1 cellular context compared by ENCODE assay signal in the genomic region with DNA sequence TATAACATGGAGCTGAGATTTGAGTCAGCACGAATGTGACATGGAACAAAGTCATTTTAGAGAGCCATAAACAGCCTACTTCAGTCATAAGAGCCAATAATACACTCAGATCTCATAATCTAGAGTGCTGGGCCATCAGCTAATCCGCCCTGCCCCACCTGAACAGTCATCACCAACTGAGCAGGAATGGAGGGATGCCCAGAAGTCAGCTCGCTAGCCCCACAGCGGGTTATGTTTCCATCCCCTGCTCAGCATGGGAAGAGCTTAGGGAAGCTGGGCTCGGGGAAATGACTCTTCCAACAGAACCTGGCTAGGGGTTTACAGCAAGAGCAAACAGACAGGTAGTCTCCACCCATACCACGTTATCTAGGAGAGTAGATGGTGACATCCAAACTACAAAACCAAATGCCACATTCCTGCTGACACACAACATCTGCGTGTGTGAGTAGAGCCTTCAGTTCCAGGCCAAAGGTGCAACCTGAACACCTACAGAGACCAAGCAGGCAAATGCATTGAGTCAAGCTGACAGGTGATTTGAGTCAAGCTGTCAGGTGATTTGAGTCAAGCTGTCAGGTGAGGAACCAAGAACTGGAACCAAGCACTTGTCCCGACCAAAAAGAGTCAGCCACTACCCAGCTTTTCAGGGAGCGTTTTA.
TF ChIP-seq lines count a peak whose summit lies in the region.

No MANE protein-coding gene starts in this region.

TF ChIP-seq in K562, 482 proteins besides CTCF, POLR2A, EP300 and RAD21:
- TF ChIP-seq, protein P1, sequence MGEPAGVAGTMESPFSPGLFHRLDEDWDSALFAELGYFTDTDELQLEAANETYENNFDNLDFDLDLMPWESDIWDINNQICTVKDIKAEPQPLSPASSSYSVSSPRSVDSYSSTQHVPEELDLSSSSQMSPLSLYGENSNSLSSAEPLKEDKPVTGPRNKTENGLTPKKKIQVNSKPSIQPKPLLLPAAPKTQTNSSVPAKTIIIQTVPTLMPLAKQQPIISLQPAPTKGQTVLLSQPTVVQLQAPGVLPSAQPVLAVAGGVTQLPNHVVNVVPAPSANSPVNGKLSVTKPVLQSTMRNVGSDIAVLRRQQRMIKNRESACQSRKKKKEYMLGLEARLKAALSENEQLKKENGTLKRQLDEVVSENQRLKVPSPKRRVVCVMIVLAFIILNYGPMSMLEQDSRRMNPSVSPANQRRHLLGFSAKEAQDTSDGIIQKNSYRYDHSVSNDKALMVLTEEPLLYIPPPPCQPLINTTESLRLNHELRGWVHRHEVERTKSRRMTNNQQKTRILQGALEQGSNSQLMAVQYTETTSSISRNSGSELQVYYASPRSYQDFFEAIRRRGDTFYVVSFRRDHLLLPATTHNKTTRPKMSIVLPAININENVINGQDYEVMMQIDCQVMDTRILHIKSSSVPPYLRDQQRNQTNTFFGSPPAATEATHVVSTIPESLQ (CRISPR knock-in tag; IDR thresholded peaks at IDR 0.05), result no peak
- TF ChIP-seq, protein P2, sequence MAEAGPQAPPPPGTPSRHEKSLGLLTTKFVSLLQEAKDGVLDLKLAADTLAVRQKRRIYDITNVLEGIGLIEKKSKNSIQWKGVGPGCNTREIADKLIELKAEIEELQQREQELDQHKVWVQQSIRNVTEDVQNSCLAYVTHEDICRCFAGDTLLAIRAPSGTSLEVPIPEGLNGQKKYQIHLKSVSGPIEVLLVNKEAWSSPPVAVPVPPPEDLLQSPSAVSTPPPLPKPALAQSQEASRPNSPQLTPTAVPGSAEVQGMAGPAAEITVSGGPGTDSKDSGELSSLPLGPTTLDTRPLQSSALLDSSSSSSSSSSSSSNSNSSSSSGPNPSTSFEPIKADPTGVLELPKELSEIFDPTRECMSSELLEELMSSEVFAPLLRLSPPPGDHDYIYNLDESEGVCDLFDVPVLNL (CRISPR knock-in tag; IDR thresholded peaks at IDR 0.05; ENCODE audit: low read depth), result no peak
- TF ChIP-seq, protein P3, sequence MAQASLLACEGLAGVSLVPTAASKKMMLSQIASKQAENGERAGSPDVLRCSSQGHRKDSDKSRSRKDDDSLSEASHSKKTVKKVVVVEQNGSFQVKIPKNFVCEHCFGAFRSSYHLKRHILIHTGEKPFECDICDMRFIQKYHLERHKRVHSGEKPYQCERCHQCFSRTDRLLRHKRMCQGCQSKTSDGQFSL (CRISPR knock-in tag; IDR thresholded peaks at IDR 0.05), result no peak
- TF ChIP-seq, protein P3 (tag; IDR thresholded peaks at IDR 0.05), result no peak
- TF ChIP-seq PPARD (CRISPR knock-in tag; IDR thresholded peaks at IDR 0.05) (no peak), ZC3H4 (CRISPR knock-in tag; IDR thresholded peaks at IDR 0.05; ENCODE audit: borderline replicate concordance) (no peak), SMARCA5 (IDR thresholded peaks at IDR 0.05) (no peak), ZNF239 (CRISPR knock-in tag; IDR thresholded peaks at IDR 0.05) (no peak), MTF1 (CRISPR knock-in tag; IDR thresholded peaks at IDR 0.05; ENCODE audit: borderline replicate concordance) (no peak), IRF2 (CRISPR knock-in tag; IDR thresholded peaks at IDR 0.05) (no peak), SP2 (IDR thresholded peaks at IDR 0.05; ENCODE audit: extremely low read depth, low read depth, low read length, poor library complexity, severe bottlenecking) (no peak), HDAC8 (tag; IDR thresholded peaks at IDR 0.05) (no peak), TAF1 (IDR thresholded peaks at IDR 0.05; ENCODE audit: control insufficient read depth, extremely low read depth, insufficient read depth, low read length, severe bottlenecking) (no peak), KDM2B (CRISPR knock-in tag; IDR thresholded peaks at IDR 0.05) (no peak), ELF1 (tag; IDR thresholded peaks at IDR 0.05) (no peak), RFX7 (CRISPR knock-in tag; IDR thresholded peaks at IDR 0.05) (no peak), CBX5 (IDR thresholded peaks at IDR 0.05; ENCODE audit: borderline replicate concordance, low read depth) (no peak), JUN (IDR thresholded peaks at IDR 0.05; ENCODE audit: borderline replicate concordance, low read depth, low read length) (no peak), JUN (CRISPR knock-in tag; IDR thresholded peaks at IDR 0.05; ENCODE audit: borderline replicate concordance) (no peak), DNMT1 (IDR thresholded peaks at IDR 0.05) (no peak)
- TF ChIP-seq, protein P4, sequence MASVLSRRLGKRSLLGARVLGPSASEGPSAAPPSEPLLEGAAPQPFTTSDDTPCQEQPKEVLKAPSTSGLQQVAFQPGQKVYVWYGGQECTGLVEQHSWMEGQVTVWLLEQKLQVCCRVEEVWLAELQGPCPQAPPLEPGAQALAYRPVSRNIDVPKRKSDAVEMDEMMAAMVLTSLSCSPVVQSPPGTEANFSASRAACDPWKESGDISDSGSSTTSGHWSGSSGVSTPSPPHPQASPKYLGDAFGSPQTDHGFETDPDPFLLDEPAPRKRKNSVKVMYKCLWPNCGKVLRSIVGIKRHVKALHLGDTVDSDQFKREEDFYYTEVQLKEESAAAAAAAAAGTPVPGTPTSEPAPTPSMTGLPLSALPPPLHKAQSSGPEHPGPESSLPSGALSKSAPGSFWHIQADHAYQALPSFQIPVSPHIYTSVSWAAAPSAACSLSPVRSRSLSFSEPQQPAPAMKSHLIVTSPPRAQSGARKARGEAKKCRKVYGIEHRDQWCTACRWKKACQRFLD (CRISPR knock-in tag; IDR thresholded peaks at IDR 0.05), result no peak
- TF ChIP-seq, protein P5, sequence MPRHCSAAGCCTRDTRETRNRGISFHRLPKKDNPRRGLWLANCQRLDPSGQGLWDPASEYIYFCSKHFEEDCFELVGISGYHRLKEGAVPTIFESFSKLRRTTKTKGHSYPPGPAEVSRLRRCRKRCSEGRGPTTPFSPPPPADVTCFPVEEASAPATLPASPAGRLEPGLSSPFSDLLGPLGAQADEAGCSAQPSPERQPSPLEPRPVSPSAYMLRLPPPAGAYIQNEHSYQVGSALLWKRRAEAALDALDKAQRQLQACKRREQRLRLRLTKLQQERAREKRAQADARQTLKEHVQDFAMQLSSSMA (CRISPR knock-in tag; IDR thresholded peaks at IDR 0.05), result no peak
